ENCODE assay signal across 19 cellular contexts in the genomic region with DNA sequence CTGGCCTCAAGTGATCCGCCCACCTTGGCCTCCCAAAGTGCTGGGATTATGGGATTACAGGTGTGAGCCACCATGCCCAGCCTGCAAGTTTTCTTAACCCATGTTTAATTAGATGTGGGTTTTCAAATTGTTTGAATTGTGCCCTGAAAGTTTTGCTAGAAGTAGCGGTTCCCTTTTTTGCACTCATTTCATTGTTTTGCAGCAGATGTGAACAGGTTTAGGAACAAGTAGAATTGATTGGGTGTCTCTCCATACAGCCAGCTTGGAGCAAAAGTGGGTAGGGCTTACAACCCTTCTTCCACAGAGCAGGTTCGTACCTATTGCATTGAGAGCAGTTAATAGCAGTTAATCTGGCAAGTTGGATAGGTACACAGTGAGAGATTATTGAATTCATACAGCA. TPM values are rescaled to one million over a fixed set of nuclear protein-coding genes. Genes with fewer than 3 reads are reported as not detected.
A peak's percentile ranks its signal among the peaks of the same experiment; 100 is the strongest.
DNase-seq lines count a peak whose midpoint lies in the region; ATAC-seq, FAIRE-seq and TF ChIP-seq lines count a peak whose summit lies in the region.
"Had no signal": no experiment of that assay in that cellular context is flagged by ENCODE, and none has a peak within 500 bp of the region (broad histone marks: within the 10 kb centered on the region; RNA-seq: fewer than 3 reads in every experiment).

No MANE protein-coding gene starts in this region.

- no peak overlapping the region for H3K4me3 Mint-ChIP-seq in CD4-positive, alpha-beta T cell
- H3K4me3 Mint-ChIP-seq in WTC11 (no peak overlapping the region), nephron progenitor cell (no peak overlapping the region), mesothelial cell of epicardium (no peak overlapping the region)
- no peak overlapping the region for H3K4me3 Mint-ChIP-seq in activated T-helper 1 cell treated with anti-CD3 and anti-CD28 coated beads, Interleukin-12 subunit alpha, Interleukin-12 subunit beta, Interleukin-2, Interleukin-4 antibody, amounts not matched to agents 30 ng/mL and 10 ng/mL and 1 ng/mL, durations not matched to agents 14 hours and 24 hours and 36 hours
- H3K4me3 Mint-ChIP-seq: B cell; CD8-positive, alpha-beta T cell had no signal

- H3K27me3 ChIP-seq in CD4-positive, alpha-beta T cell (ENCODE audit: control insufficient read depth, insufficient read depth, low read length) = no peaks in the 10 kb centered on the region

- H3K27me3 Mint-ChIP-seq in CD4-positive, alpha-beta T cell = no peaks in the 10 kb centered on the region
- H3K27me3 Mint-ChIP-seq in WTC11 (ENCODE audit: low read depth) (no peaks in the 10 kb centered on the region), nephron progenitor cell (ENCODE audit: low read depth, poor library complexity) (no peaks in the 10 kb centered on the region), mesothelial cell of epicardium (ENCODE audit: low read depth) (no peaks in the 10 kb centered on the region)
- H3K27me3 Mint-ChIP-seq in activated T-helper 1 cell treated with anti-CD3 and anti-CD28 coated beads, Interleukin-12 subunit alpha, Interleukin-12 subunit beta, Interleukin-2, Interleukin-4 antibody, amounts not matched to agents 30 ng/mL and 10 ng/mL and 1 ng/mL, durations not matched to agents 14 hours and 24 hours and 36 hours (ENCODE audit: insufficient read depth) = no peaks in the 10 kb centered on the region
- H3K27me3 Mint-ChIP-seq: B cell had no signal

- ATAC-seq in CD4-positive, alpha-beta T cell (ENCODE audit: poor library complexity) = no peak
- no peak for ATAC-seq in WTC11
- ATAC-seq: CD8-positive, alpha-beta T cell; HCT116; HepG2 had no signal

- POLR2A ChIA-PET in CD4-positive, alpha-beta T cell (lab: Charles Lee) = interaction anchor here (0.6 to 1.2 kb wide), 2 partner anchors 10 to 14 kb away, joined by 3 to 4 read pairs; no protein-coding TSS in a partner anchor
- POLR2A ChIA-PET in WTC11 (lab: Charles Lee) = no interaction called here

- TF ChIP-seq POLR2A in GM12891 (IDR thresholded peaks at IDR 0.05; ENCODE audit: low read depth, low read length) = no peak

- H3K27ac Mint-ChIP-seq in CD4-positive, alpha-beta T cell = peak overlapping the region; percentile 39
- H3K27ac Mint-ChIP-seq in WTC11 (peak overlapping the region; percentile 26), nephron progenitor cell (peak overlapping the region; percentile 74), mesothelial cell of epicardium (no peak overlapping the region)
- no peak overlapping the region for H3K27ac Mint-ChIP-seq in activated T-helper 1 cell treated with anti-CD3 and anti-CD28 coated beads, Interleukin-12 subunit alpha, Interleukin-12 subunit beta, Interleukin-2, Interleukin-4 antibody, amounts not matched to agents 30 ng/mL and 10 ng/mL and 1 ng/mL, durations not matched to agents 14 hours and 24 hours and 36 hours
- H3K27ac Mint-ChIP-seq: B cell; CD8-positive, alpha-beta T cell had no signal

- no peak for DNase-seq in CD4-positive, alpha-beta T cell
- DNase-seq in GM12891 (ENCODE audit: insufficient read length, low spot score) (no peak), WTC11 (ENCODE audit: low spot score) (no peak), nephron progenitor cell (no peak), DMS 273 treated with DMSO at 0.1 percent for 48 hours (lab: John Stamatoyannopoulos, UW) (no peak), mesothelial cell of epicardium (ENCODE audit: low spot score in 2 of 2, unreplicated experiment in 2 of 2) (no peak)
- DNase-seq in activated T-helper 1 cell treated with anti-CD3 and anti-CD28 coated beads, Interleukin-12 subunit alpha, Interleukin-12 subunit beta, Interleukin-2, Interleukin-4 antibody, amounts not matched to agents 30 ng/mL and 10 ng/mL and 1 ng/mL, durations not matched to agents 14 hours and 24 hours and 36 hours (ENCODE audit: low spot score) = no peak
- DNase-seq: C1 segment of cervical spinal cord; CD8-positive, alpha-beta T cell; COR-L47; DMS153; DND-41; GDM1 had no signal

- no peaks in the 10 kb centered on the region for H3K9me3 ChIP-seq in CD4-positive, alpha-beta T cell (ENCODE audit: control insufficient read depth, low read length)

- CTCF ChIA-PET in CD4-positive, alpha-beta T cell (lab: Charles Lee) = no interaction called here
- CTCF ChIA-PET in WTC11 (lab: Charles Lee) = no interaction called here

- intact Hi-C loops in CD4-positive, alpha-beta T cell (cut with DNase I, micrococcal nuclease) = no loop called here
- intact Hi-C loops in activated T-helper 1 cell treated with anti-CD3 and anti-CD28 coated beads, Interleukin-12 subunit alpha, Interleukin-12 subunit beta, Interleukin-2, Interleukin-4 antibody, amounts not matched to agents 30 ng/mL and 10 ng/mL and 1 ng/mL, durations not matched to agents 14 hours and 24 hours and 36 hours (cut with micrococcal nuclease) = no loop called here

- peaks cover 100% of the 10 kb centered on the region for H3K36me3 Mint-ChIP-seq in CD4-positive, alpha-beta T cell (ENCODE audit: low read depth)
- H3K36me3 Mint-ChIP-seq in WTC11 (peaks cover 97% of the 10 kb centered on the region), nephron progenitor cell (ENCODE audit: low read depth) (peaks cover 94% of the 10 kb centered on the region), mesothelial cell of epicardium (peaks cover 62% of the 10 kb centered on the region)
- peaks cover 59% of the 10 kb centered on the region for H3K36me3 Mint-ChIP-seq in activated T-helper 1 cell treated with anti-CD3 and anti-CD28 coated beads, Interleukin-12 subunit alpha, Interleukin-12 subunit beta, Interleukin-2, Interleukin-4 antibody, amounts not matched to agents 30 ng/mL and 10 ng/mL and 1 ng/mL, durations not matched to agents 14 hours and 24 hours and 36 hours (ENCODE audit: low read depth)

- no peak for FAIRE-seq in GM12891 (lab: Jason Lieb, UNC)
- FAIRE-seq: A204.1, HepG2, HTR-8/SVneo had no signal

- H3K9me3 Mint-ChIP-seq in CD4-positive, alpha-beta T cell = no peaks in the 10 kb centered on the region
- H3K9me3 Mint-ChIP-seq in WTC11 = no peaks in the 10 kb centered on the region
- no peaks in the 10 kb centered on the region for H3K9me3 Mint-ChIP-seq in nephron progenitor cell
- H3K9me3 Mint-ChIP-seq in activated T-helper 1 cell treated with anti-CD3 and anti-CD28 coated beads, Interleukin-12 subunit alpha, Interleukin-12 subunit beta, Interleukin-2, Interleukin-4 antibody, amounts not matched to agents 30 ng/mL and 10 ng/mL and 1 ng/mL, durations not matched to agents 14 hours and 24 hours and 36 hours = no peaks in the 10 kb centered on the region
- no peaks in the 10 kb centered on the region for H3K9me3 Mint-ChIP-seq in mesothelial cell of epicardium
- H3K9me3 Mint-ChIP-seq: CD8-positive, alpha-beta T cell had no signal

- no peak for TF ChIP-seq CTCF in CD4-positive, alpha-beta T cell (IDR thresholded peaks at IDR 0.05)
- TF ChIP-seq CTCF in WTC11 (IDR thresholded peaks at IDR 0.05) = no peak
- TF ChIP-seq CTCF in nephron progenitor cell (IDR thresholded peaks at IDR 0.05) = no peak
- no peak for TF ChIP-seq CTCF in mesothelial cell of epicardium (IDR thresholded peaks at IDR 0.05; ENCODE audit: unreplicated experiment)

- no peak overlapping the region for H3K27ac ChIP-seq in CD4-positive, alpha-beta T cell (ENCODE audit: low read depth, low read length)

- H3K4me1 Mint-ChIP-seq in CD4-positive, alpha-beta T cell (ENCODE audit: low read depth) = peaks cover 23% of the 10 kb centered on the region
- H3K4me1 Mint-ChIP-seq in WTC11 = no peaks in the 10 kb centered on the region
- H3K4me1 Mint-ChIP-seq in nephron progenitor cell = no peaks in the 10 kb centered on the region
- peaks cover 6% of the 10 kb centered on the region for H3K4me1 Mint-ChIP-seq in activated T-helper 1 cell treated with anti-CD3 and anti-CD28 coated beads, Interleukin-12 subunit alpha, Interleukin-12 subunit beta, Interleukin-2, Interleukin-4 antibody, amounts not matched to agents 30 ng/mL and 10 ng/mL and 1 ng/mL, durations not matched to agents 14 hours and 24 hours and 36 hours (ENCODE audit: low read depth)
- no peaks in the 10 kb centered on the region for H3K4me1 Mint-ChIP-seq in mesothelial cell of epicardium

TF ChIP-seq in GM12891, 5 proteins besides CTCF, POLR2A, EP300 and RAD21 (continues in another document):
- TF ChIP-seq SPI1 (IDR thresholded peaks at IDR 0.05; ENCODE audit: low read depth, low read length) (peak; percentile 87), PAX5 (IDR thresholded peaks at IDR 0.05; ENCODE audit: insufficient read depth, low read length, severe bottlenecking) (no peak)

TF ChIP-seq in WTC11, 78 proteins besides CTCF, POLR2A, EP300 and RAD21 (continues in another document):
- TF ChIP-seq ELF4 (CRISPR knock-in tag; IDR thresholded peaks at IDR 0.05; ENCODE audit: low read depth) (no peak), JAZF1 (CRISPR knock-in tag; IDR thresholded peaks at IDR 0.05) (no peak)

RNA-seq across cellular contexts. Expression of gene EWSR1, which starts 16.1 kb away (rescaled TPM):
- total RNA-seq in CD4-positive, alpha-beta T cell = 100 to 1,000 TPM; 292 to 309 TPM
- 173 TPM for polyA plus RNA-seq in GM12891 (2012; ENCODE audit: low read depth, missing spikeins)
- total RNA-seq in WTC11 (2021) (377 to 400 TPM (median 384 TPM) in 3 replicates), mesothelial cell of epicardium (364 to 381 TPM (median 379 TPM) in 3 replicates)
- total RNA-seq in activated T-helper 1 cell treated with anti-CD3 and anti-CD28 coated beads, Interleukin-12 subunit alpha, Interleukin-12 subunit beta, Interleukin-2, Interleukin-4 antibody, amounts not matched to agents 30 ng/mL and 10 ng/mL and 1 ng/mL, durations not matched to agents 14 hours and 24 hours and 36 hours = 454 and 463 TPM in 2 replicates

RNA-seq across cellular contexts. Expression of gene RHBDD3, which starts 16.4 kb away (rescaled TPM):
- total RNA-seq in CD4-positive, alpha-beta T cell = 10 to 100 TPM in 1 of 2 experiments, 1 to 10 TPM in 1; 9.0 to 11.7 TPM
- 11.0 TPM for polyA plus RNA-seq in GM12891 (2012; ENCODE audit: low read depth, missing spikeins)
- 69.6 to 78.2 TPM (median 77.9 TPM) in 3 replicates for total RNA-seq in WTC11 (2021)
- 53.3 and 59.4 TPM in 2 replicates for total RNA-seq in activated T-helper 1 cell treated with anti-CD3 and anti-CD28 coated beads, Interleukin-12 subunit alpha, Interleukin-12 subunit beta, Interleukin-2, Interleukin-4 antibody, amounts not matched to agents 30 ng/mL and 10 ng/mL and 1 ng/mL, durations not matched to agents 14 hours and 24 hours and 36 hours
- 55.9 to 59.6 TPM (median 58.0 TPM) in 3 replicates for total RNA-seq in mesothelial cell of epicardium

RNA-seq across cellular contexts. Expression of gene GAS2L1, which starts 22.3 kb away (rescaled TPM):
- under 1 TPM; 0.28 to 0.77 TPM for total RNA-seq in CD4-positive, alpha-beta T cell
- polyA plus RNA-seq in GM12891 (2012; ENCODE audit: low read depth, missing spikeins) = 0.21 TPM
- 15.3 to 19.9 TPM (median 15.6 TPM) in 3 replicates for total RNA-seq in WTC11 (2021)
- total RNA-seq in activated T-helper 1 cell treated with anti-CD3 and anti-CD28 coated beads, Interleukin-12 subunit alpha, Interleukin-12 subunit beta, Interleukin-2, Interleukin-4 antibody, amounts not matched to agents 30 ng/mL and 10 ng/mL and 1 ng/mL, durations not matched to agents 14 hours and 24 hours and 36 hours = 2.6 and 3.2 TPM in 2 replicates
- total RNA-seq in mesothelial cell of epicardium = 13.4 to 14.6 TPM (median 13.6 TPM) in 3 replicates
- total RNA-seq: B cell; CD8-positive, alpha-beta T cell had no signal

RNA-seq across cellular contexts. Expression of gene RASL10A, which starts 31.3 kb away (rescaled TPM):
- under 1 TPM; 0.30 to 0.36 TPM for total RNA-seq in CD4-positive, alpha-beta T cell
- 0.63 TPM for polyA plus RNA-seq in GM12891 (2012; ENCODE audit: low read depth, missing spikeins)
- 1.1 to 1.6 TPM (median 1.6 TPM) in 3 replicates for total RNA-seq in WTC11 (2021)
- 0.15 and 0.65 TPM in 2 replicates for total RNA-seq in activated T-helper 1 cell treated with anti-CD3 and anti-CD28 coated beads, Interleukin-12 subunit alpha, Interleukin-12 subunit beta, Interleukin-2, Interleukin-4 antibody, amounts not matched to agents 30 ng/mL and 10 ng/mL and 1 ng/mL, durations not matched to agents 14 hours and 24 hours and 36 hours
- total RNA-seq in mesothelial cell of epicardium = 2.5 to 3.8 TPM (median 3.1 TPM) in 3 replicates
- total RNA-seq: H4 had no signal

Comparison
In these comparisons a context has a peak if more than half of its experiments do, and no peak if none do; other contexts are left out.
1. H3K27ac Mint-ChIP-seq: peak in CD4-positive, alpha-beta T cell (single experiment), WTC11 (single experiment) and nephron progenitor cell (single experiment); none in activated T-helper 1 cell treated with anti-CD3 and anti-CD28 coated beads, Interleukin-12 subunit alpha, Interleukin-12 subunit beta, Interleukin-2, Interleukin-4 antibody, amounts not matched to agents 30 ng/mL and 10 ng/mL and 1 ng/mL, durations not matched to agents 14 hours and 24 hours and 36 hours (single experiment) and mesothelial cell of epicardium (single experiment).